In the genomic region with DNA sequence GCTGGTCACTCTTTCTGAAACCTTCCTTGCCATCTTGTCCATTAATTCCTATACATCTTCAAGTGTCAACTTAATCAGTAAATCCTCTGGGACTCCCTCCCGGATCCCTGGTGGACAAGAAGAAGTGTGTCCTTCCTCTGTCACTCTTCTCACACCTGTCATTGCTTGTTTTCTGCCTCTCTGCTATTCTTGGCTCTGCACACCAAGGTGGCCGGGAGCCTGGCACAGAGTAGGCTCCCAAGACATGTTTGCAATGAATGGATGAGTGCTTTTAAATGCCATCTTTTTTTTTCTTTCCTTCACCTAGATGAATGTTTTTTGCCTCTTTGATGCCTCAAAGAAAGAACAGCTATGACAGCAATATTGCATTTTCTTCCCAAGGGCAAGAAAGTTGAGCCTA, we compare ENCODE assay signal across 23 cellular contexts. TPM values are rescaled to one million over a fixed set of nuclear protein-coding genes. Genes with fewer than 3 reads are reported as not detected.
DNase-seq lines count a peak whose midpoint lies in the region; ATAC-seq, FAIRE-seq and TF ChIP-seq lines count a peak whose summit lies in the region.
"Had no signal": no experiment of that assay in that cellular context is flagged by ENCODE, and none has a peak within 500 bp of the region (broad histone marks: within the 10 kb centered on the region; RNA-seq: fewer than 3 reads in every experiment).

No MANE protein-coding gene starts in this region.

- TF ChIP-seq POLR2A in HepG2 (IDR thresholded peaks at IDR 0.05; ENCODE audit: insufficient read depth in 1 of 2, low read depth in 2 of 2, low read length in 2 of 2) (no peak), right lobe of liver (IDR thresholded peaks at IDR 0.05) (no peak), K562 (conservative IDR thresholded peaks at IDR 0.05) (no peak)

- H3K9me3 ChIP-seq in HepG2 (ENCODE audit: low read length) (no peaks in the 10 kb centered on the region), right lobe of liver (no peaks in the 10 kb centered on the region), K562 (replicated peaks; ENCODE audit: control insufficient read depth, insufficient read depth, low read depth, low read length) (no peaks in the 10 kb centered on the region), neural cell (ENCODE audit: low read length) (no peaks in the 10 kb centered on the region)
- H3K9me3 ChIP-seq: HAP-1 had no signal

- H3K4me1 Mint-ChIP-seq in activated CD8-positive, alpha-beta T cell treated with anti-CD3 and anti-CD28 coated beads for 36 hours (ENCODE audit: low read depth): peaks cover 6% of the 10 kb centered on the region

- H3K4me1 ChIP-seq in HepG2 (ENCODE audit: insufficient read depth, low read length) (no peaks in the 10 kb centered on the region), right lobe of liver (peaks cover 0 to 16% (median 0%) of the 10 kb centered on the region in 4 donors), K562 (replicated peaks in 1 of 2; ENCODE audit: control insufficient read depth in 2 of 2, insufficient read depth in 2 of 2, low read length in 2 of 2) (no peaks in the 10 kb centered on the region; a peak in 2 of 5 replicates)
- H3K4me1 ChIP-seq: HAP-1 had no signal

- no peak for TF ChIP-seq EP300 in HepG2 (IDR thresholded peaks at IDR 0.05; ENCODE audit: low read depth in 2 of 2, low read length in 2 of 2)
- TF ChIP-seq EP300 in HepG2 (CRISPR knock-in tag; IDR thresholded peaks at IDR 0.05; ENCODE audit: borderline replicate concordance): no peak
- no peak for TF ChIP-seq EP300 in K562 (IDR thresholded peaks at IDR 0.05; ENCODE audit: low read length)
- no peak for TF ChIP-seq EP300 in neural cell (conservative IDR thresholded peaks at IDR 0.05; ENCODE audit: poor library complexity, severe bottlenecking)

- CTCF ChIA-PET in HepG2 (lab: Yijun Ruan, JAX; ENCODE audit: low intra/inter-chr PET ratio, low total read pairs): no interaction called here
- CTCF ChIA-PET in K562 (lab: Yijun Ruan, JAX; ENCODE audit: low intra/inter-chr PET ratio): no interaction called here
- CTCF ChIA-PET in GM10248 (lab: Yijun Ruan, JAX): interaction anchor here (0.9 to 1.0 kb wide), 2 partner anchors 37 to 96 kb away, joined by 3 read pairs; no protein-coding TSS in a partner anchor
- CTCF ChIA-PET in activated CD8-positive, alpha-beta T cell treated with anti-CD3 and anti-CD28 coated beads for 36 hours (lab: Charles Lee): no interaction called here

- in situ Hi-C loops in HepG2 (cut with HindIII; ENCODE audit: extremely low pct_ligation_motif_present, low pct_unique_long_range_greater_than_20kb) (no loop called here), K562 (cut with MboI) (no loop called here)

- no peaks in the 10 kb centered on the region for H3K9me3 Mint-ChIP-seq in activated CD8-positive, alpha-beta T cell treated with anti-CD3 and anti-CD28 coated beads for 36 hours

- H3K9ac ChIP-seq in HepG2 (ENCODE audit: insufficient read depth, low read depth, low read length): no peak overlapping the region
- no peak overlapping the region for H3K9ac ChIP-seq in K562 (ENCODE audit: insufficient read depth in 1 of 2, low read depth in 2 of 2, low read length in 2 of 2)
- H3K9ac ChIP-seq in neural cell (ENCODE audit: low read length): peak overlapping the region; percentile 15
- H3K9ac ChIP-seq: GM23248 had no signal

- H3K27ac ChIP-seq in HepG2 (ENCODE audit: extremely low read length, insufficient read depth, low read length) (no peak overlapping the region), right lobe of liver (no peak overlapping the region), K562 (ENCODE audit: extremely low read depth, low read depth, low read length) (no peak overlapping the region), neural cell (ENCODE audit: low read length) (no peak overlapping the region)
- H3K27ac ChIP-seq: C4-2B, GM23248, PC-9, RWPE1 had no signal

- H3K9me1 ChIP-seq in K562 (ENCODE audit: control insufficient read depth, insufficient read depth, low read length): peaks cover 4% of the 10 kb centered on the region

- peaks cover 19% of the 10 kb centered on the region for H3K36me3 Mint-ChIP-seq in activated CD8-positive, alpha-beta T cell treated with anti-CD3 and anti-CD28 coated beads for 36 hours (ENCODE audit: low read depth)

- no peaks in the 10 kb centered on the region for H3K79me2 ChIP-seq in HepG2 (ENCODE audit: insufficient read depth, low read length)
- no peaks in the 10 kb centered on the region for H3K79me2 ChIP-seq in K562 (ENCODE audit: control insufficient read depth, insufficient read depth, low read length)
- H3K79me2 ChIP-seq in neural cell (replicated peaks; ENCODE audit: insufficient read depth, low read length): no peaks in the 10 kb centered on the region

- DNase-seq in HepG2 (ENCODE audit: low spot score) (no peak), right lobe of liver (no peak), K562 (ENCODE audit: extremely low read depth in 1 of 4, low spot score in 3 of 4) (no peak), GM10248 (ENCODE audit: extremely low spot score) (no peak)
- no peak for DNase-seq in activated CD8-positive, alpha-beta T cell treated with anti-CD3 and anti-CD28 coated beads for 36 hours
- DNase-seq: COR-L47, DMS 273 treated with DMSO at 0.1 percent for 48 hours, DND-41, GM23248, NCI-H1105, NCI-H2081 treated with DMSO at 0.1 percent for 48 hours, NCI-H2227 treated with DMSO at 0.1 percent for 48 hours, NCI-H510A treated with DMSO at 0.1 percent for 48 hours, NCI-H82, PC-9, SIG-M5 had no signal

- H4K20me1 ChIP-seq in HepG2 (ENCODE audit: insufficient read depth, low read length): no peaks in the 10 kb centered on the region
- no peaks in the 10 kb centered on the region for H4K20me1 ChIP-seq in K562 (replicated peaks; ENCODE audit: control insufficient read depth, insufficient read depth, low read length)
- no peaks in the 10 kb centered on the region for H4K20me1 ChIP-seq in neural cell (ENCODE audit: insufficient read depth)

- no peak overlapping the region for H3K4me3 Mint-ChIP-seq in activated CD8-positive, alpha-beta T cell treated with anti-CD3 and anti-CD28 coated beads for 36 hours

- no peaks in the 10 kb centered on the region for H3K27me3 ChIP-seq in HepG2 (ENCODE audit: control insufficient read depth in 1 of 2, insufficient read depth in 2 of 2, low read length in 2 of 2)
- no peaks in the 10 kb centered on the region for H3K27me3 ChIP-seq in right lobe of liver
- no peaks in the 10 kb centered on the region for H3K27me3 ChIP-seq in K562 (ENCODE audit: control insufficient read depth in 2 of 2, insufficient read depth in 2 of 2, low read length in 2 of 2)
- no peaks in the 10 kb centered on the region for H3K27me3 ChIP-seq in neural cell (ENCODE audit: insufficient read depth, low read depth, low read length)

- intact Hi-C loops in HepG2 (cut with micrococcal nuclease; ENCODE audit: unreplicated experiment): no loop called here
- intact Hi-C loops in right lobe of liver (cut with DNase I): no loop called here
- intact Hi-C loops in K562 (cut with micrococcal nuclease): no loop called here
- intact Hi-C loops in activated CD8-positive, alpha-beta T cell treated with anti-CD3 and anti-CD28 coated beads for 36 hours (cut with micrococcal nuclease): no loop called here

- FAIRE-seq in HepG2 (lab: Jason Lieb, UNC) (no peak), K562 (lab: Jason Lieb, UNC) (peak; percentile 61)
- FAIRE-seq: G401.6 had no signal

- 96% methylated on average over 2 of the region's 2 CpGs for WGBS in HepG2 (ENCODE audit: low lambda C conversion rate)
- 64% methylated on average over 2 of the region's 2 CpGs for whole genome bisulfite sequencing in right lobe of liver (ENCODE audit: insufficient coverage, low coverage, low lambda C conversion rate, missing lambda C conversion rate)
- WGBS in K562 (ENCODE audit: insufficient coverage, low coverage, missing lambda C conversion rate): 64% methylated on average over 2 of the region's 2 CpGs

- H3K27me3 Mint-ChIP-seq in activated CD8-positive, alpha-beta T cell treated with anti-CD3 and anti-CD28 coated beads for 36 hours: no peaks in the 10 kb centered on the region

- no peaks in the 10 kb centered on the region for H3K9me2 ChIP-seq in neural cell (ENCODE audit: insufficient read depth, low read length)

- H3K36me3 ChIP-seq in HepG2 (replicated peaks in 1 of 2; ENCODE audit: control insufficient read depth in 1 of 2, insufficient read depth in 2 of 2, low read length in 2 of 2) (peaks cover 14 to 32% of the 10 kb centered on the region in 2 experiments), right lobe of liver (no peaks in the 10 kb centered on the region), K562 (ENCODE audit: control insufficient read depth, insufficient read depth, low read length) (peaks cover 9% of the 10 kb centered on the region; the same call in 2 of the 3 replicates), neural cell (ENCODE audit: insufficient read depth, low read length) (peaks cover 4% of the 10 kb centered on the region)
- H3K36me3 ChIP-seq: HAP-1 had no signal

- H3K4me2 ChIP-seq in HepG2 (ENCODE audit: low read depth, low read length): no peak overlapping the region
- H3K4me2 ChIP-seq in K562 (ENCODE audit: insufficient read depth, low read length): no peak overlapping the region
- H3K4me2 ChIP-seq in neural cell (ENCODE audit: low read length): no peak overlapping the region
- H3K4me2 ChIP-seq: PC-9 had no signal

- POLR2A ChIA-PET in HepG2 (lab: Yijun Ruan, JAX): no interaction called here
- POLR2A ChIA-PET in K562 (lab: Yijun Ruan, JAX): no interaction called here
- POLR2A ChIA-PET in GM10248 (lab: Yijun Ruan, JAX): interaction anchor here (0.6 kb wide), 1 partner anchor 16 kb away, joined by 3 read pairs; no protein-coding TSS in a partner anchor
- POLR2A ChIA-PET in activated CD8-positive, alpha-beta T cell treated with anti-CD3 and anti-CD28 coated beads for 36 hours (lab: Charles Lee): no interaction called here

- TF ChIP-seq CTCF in HepG2 (CRISPR knock-in tag; IDR thresholded peaks at IDR 0.05) (no peak), right lobe of liver (IDR thresholded peaks at IDR 0.05) (no peak), K562 (IDR thresholded peaks at IDR 0.05 in 2 of 3, conservative IDR thresholded peaks at IDR 0.05 in 1 of 3; ENCODE audit: insufficient read depth in 2 of 3, low read depth in 1 of 3, low read length in 3 of 3) (no peak), neural cell (IDR thresholded peaks at IDR 0.05; ENCODE audit: poor library complexity, severe bottlenecking) (no peak), GM10248 (IDR thresholded peaks at IDR 0.05; ENCODE audit: control extremely low read depth, extremely low read depth, low read depth, missing control alignments) (no peak)
- TF ChIP-seq CTCF in activated CD8-positive, alpha-beta T cell treated with anti-CD3 and anti-CD28 coated beads for 36 hours (IDR thresholded peaks at IDR 0.05): no peak

- no peak overlapping the region for H3K27ac Mint-ChIP-seq in activated CD8-positive, alpha-beta T cell treated with anti-CD3 and anti-CD28 coated beads for 36 hours

- peaks cover 5% of the 10 kb centered on the region for H3F3A ChIP-seq in neural cell (ENCODE audit: insufficient read depth, low read length, poor library complexity, severe bottlenecking)

- no peak overlapping the region for H2AFZ ChIP-seq in HepG2 (ENCODE audit: low read length)
- no peak overlapping the region for H2AFZ ChIP-seq in K562 (ENCODE audit: low read depth, low read length)
- no peak overlapping the region for H2AFZ ChIP-seq in neural cell (ENCODE audit: low read depth, low read length)
- H2AFZ ChIP-seq: GM23248, PC-9 had no signal

- TF ChIP-seq RAD21 in HepG2 (CRISPR knock-in tag; IDR thresholded peaks at IDR 0.05) (no peak), K562 (CRISPR knock-in tag; conservative IDR thresholded peaks at IDR 0.05 in 1 of 2, IDR thresholded peaks at IDR 0.05 in 1 of 2) (no peak), neural cell (conservative IDR thresholded peaks at IDR 0.05) (no peak)

- BruUV-seq in HepG2 (replicated peaks; lab: Mats Ljungman, UMichigan) (no TSS peak), K562 (replicated peaks; lab: Mats Ljungman, UMichigan) (no TSS peak)

- no peak for ATAC-seq in HepG2
- no peak for ATAC-seq in right lobe of liver
- ATAC-seq in K562: no peak
- ATAC-seq in GM19328 (IDR thresholded peaks at IDR 0.05; ENCODE audit: unreplicated experiment): no peak
- ATAC-seq in HG02610 (IDR thresholded peaks at IDR 0.05; ENCODE audit: unreplicated experiment): no peak
- ATAC-seq in activated CD8-positive, alpha-beta T cell treated with anti-CD3 and anti-CD28 coated beads for 36 hours: no peak

- H3K4me3 ChIP-seq in HepG2 (replicated peaks in 1 of 3; ENCODE audit: insufficient read depth in 1 of 3, low read depth in 2 of 3, low read length in 3 of 3) (no peak overlapping the region), right lobe of liver (no peak overlapping the region), K562 (no peak overlapping the region), neural cell (ENCODE audit: low read length) (no peak overlapping the region)
- H3K4me3 ChIP-seq: GM23248, HAP-1, PC-9 had no signal

RNA-seq across cellular contexts. Expression of gene CLEC18A, which starts 58.0 kb away (rescaled TPM):
- total RNA-seq in HepG2 (2016; rRNA removed; fragmentation: Illumina TruSeq; extraction: Trizol) (0.22 TPM in 1 of 2 replicates, not detected in the other), right lobe of liver (1 to 10 TPM in 1 of 6 experiments, under 1 TPM in 3, not detected in 2; 0.11 to 1.1 (median 0.79) TPM), K562 (2014; rRNA removed) (0.23 and 0.24 TPM in 2 replicates), K562 (2014; rRNA removed; fragmentation: Illumina TruSeq; extraction: Trizol) (0.06 and 0.33 TPM in 2 replicates), K562 (2015; rRNA removed; fragmentation: Illumina TruSeq; extraction: Trizol) (0.19 and 0.25 TPM in 2 replicates), K562 (2021) (0.27 and 0.29 TPM in 2 replicates)
- 0.20 TPM in 1 of 2 replicates, not detected in the other for total RNA-seq in HepG2 (2016; cell fraction: cytosol; rRNA removed; fragmentation: Illumina TruSeq; extraction: Trizol; ENCODE audit: low read depth)
- 0.28 TPM in 1 of 2 replicates, not detected in the other for total RNA-seq in HepG2 (2016; cell fraction: insoluble cytoplasmic fraction; rRNA removed; fragmentation: Illumina TruSeq; extraction: Trizol)
- 0.09 and 0.10 TPM in 2 replicates for total RNA-seq in HepG2 (2016; cell fraction: membrane; rRNA removed; fragmentation: Illumina TruSeq; extraction: Trizol)
- 0.19 and 0.99 TPM in 2 replicates for total RNA-seq in HepG2 (2016; cell fraction: nucleus; rRNA removed; fragmentation: Illumina TruSeq; extraction: Trizol)
- polyA plus RNA-seq in HepG2 (2011; rRNA removed) (0.42 and 0.72 TPM in 2 replicates), K562 (2011; rRNA removed) (0.17 and 0.28 TPM in 2 replicates), K562 (2014; fragmentation: Illumina TruSeq; extraction: Trizol) (0.13 and 0.22 TPM in 2 replicates), K562 (2014; fragmentation: Nextera tagmentation; extraction: Ambion mirVana) (not detected), K562 (2014; rRNA removed) (0.08 and 0.58 TPM in 2 replicates), neural cell (2.0 and 2.5 TPM in 2 replicates)
- polyA plus RNA-seq in HepG2 (2011; cell fraction: cytosol; rRNA removed): 0.20 and 0.26 TPM in 2 replicates
- polyA plus RNA-seq in HepG2 (2011; cell fraction: nucleus; rRNA removed): 3.1 and 3.2 TPM in 2 replicates
- polyA plus RNA-seq in HepG2 (2012): 0.30 and 0.51 TPM in 2 replicates
- polyA plus RNA-seq in HepG2 (2016; cell fraction: cytosol; fragmentation: Illumina TruSeq; extraction: Trizol; ENCODE audit: low read depth): not detected in 2 replicates
- polyA plus RNA-seq in HepG2 (2016; cell fraction: insoluble cytoplasmic fraction; fragmentation: Illumina TruSeq; extraction: Trizol; ENCODE audit: low read depth): 0.17 TPM in 1 of 2 replicates, not detected in the other
- polyA plus RNA-seq in HepG2 (2016; cell fraction: membrane; fragmentation: Illumina TruSeq; extraction: Trizol; ENCODE audit: low read depth): not detected in 2 replicates
- polyA plus RNA-seq in HepG2 (2016; cell fraction: nucleus; fragmentation: Illumina TruSeq; extraction: Trizol; ENCODE audit: insufficient read depth, low read depth): 0.26 and 1.1 TPM in 2 replicates
- polyA minus RNA-seq in HepG2 (2011; rRNA and poly(A)+ RNA removed; ENCODE audit: low replicate concordance): 1.6 and 3.1 TPM in 2 replicates
- 0.35 TPM in 1 of 2 replicates, not detected in the other for polyA minus RNA-seq in HepG2 (2011; cell fraction: cytosol; rRNA and poly(A)+ RNA removed)
- 0.90 and 1.4 TPM in 2 replicates for polyA minus RNA-seq in HepG2 (2011; cell fraction: nucleus; rRNA and poly(A)+ RNA removed)
- 3.9 and 7.1 TPM in 2 replicates for total RNA-seq in K562 (2011; cell fraction: chromatin; rRNA removed; ENCODE audit: low replicate concordance)
- 4.1 and 5.5 TPM in 2 replicates for total RNA-seq in K562 (2011; cell fraction: nucleolus; rRNA removed)
- 4.4 and 9.5 TPM in 2 replicates for total RNA-seq in K562 (2011; cell fraction: nucleoplasm; rRNA removed)
- 0.16 and 0.25 TPM in 2 replicates for polyA plus RNA-seq in K562 (2011; cell fraction: cytosol; rRNA removed)
- polyA plus RNA-seq in K562 (2011; cell fraction: nucleus; rRNA removed): 2.0 and 2.5 TPM in 2 replicates
- 0.10 and 0.29 TPM in 2 replicates for polyA plus RNA-seq in K562 (2012)
- polyA minus RNA-seq in K562 (2011; rRNA and poly(A)+ RNA removed): 0.27 TPM in 1 of 2 replicates, not detected in the other
- not detected in 2 replicates for polyA minus RNA-seq in K562 (2011; cell fraction: cytosol; rRNA and poly(A)+ RNA removed)
- 1.2 and 1.7 TPM in 2 replicates for polyA minus RNA-seq in K562 (2011; cell fraction: nucleus; rRNA and poly(A)+ RNA removed)
- 2.7 and 3.9 TPM in 2 replicates for polyA minus RNA-seq in neural cell
- under 1 TPM; 0.25 to 0.36 TPM for total RNA-seq in activated CD8-positive, alpha-beta T cell treated with anti-CD3 and anti-CD28 coated beads for 36 hours
